Comparison of ENCODE assay signal across 9 cellular contexts in the genomic region with DNA sequence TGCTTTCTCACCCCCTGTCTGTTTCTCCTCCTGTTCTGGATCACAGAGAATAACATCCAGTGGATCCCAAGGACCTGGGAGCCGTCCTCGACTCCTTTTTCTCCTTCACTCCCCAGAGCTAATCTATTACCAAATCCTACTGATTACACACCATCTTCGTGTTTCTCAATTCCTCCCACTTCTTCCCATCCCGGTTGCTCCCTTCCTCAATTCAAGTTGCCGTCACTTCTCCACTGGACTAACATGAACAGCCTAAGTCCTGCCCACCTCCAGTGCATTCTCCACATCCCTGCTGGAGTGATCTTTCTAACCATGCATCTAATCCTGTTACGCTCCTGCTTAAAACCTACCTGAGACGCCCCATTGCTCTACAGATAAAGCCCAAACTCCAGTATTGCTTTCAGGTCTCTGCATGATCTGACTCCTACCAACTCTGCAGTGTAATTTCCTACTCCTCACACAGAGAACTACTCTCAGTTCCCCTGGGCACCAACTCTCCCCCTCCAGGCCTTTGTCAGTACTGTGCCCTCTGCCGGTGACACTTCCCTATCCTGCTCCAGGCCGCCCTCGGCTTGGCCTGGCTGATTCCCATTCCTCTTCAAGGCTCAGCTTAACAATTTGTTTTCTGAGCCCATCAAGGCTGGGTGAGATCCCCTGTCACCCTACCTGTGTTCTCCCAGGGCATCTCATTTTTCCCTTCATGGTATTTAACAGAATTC. TPM values are rescaled to one million over a fixed set of nuclear protein-coding genes. Genes with fewer than 3 reads are reported as not detected.
DNase-seq lines count a peak whose midpoint lies in the region; ATAC-seq and TF ChIP-seq lines count a peak whose summit lies in the region.
"Had no signal": no experiment of that assay in that cellular context is flagged by ENCODE, and none has a peak within 500 bp of the region (broad histone marks: within the 10 kb centered on the region; RNA-seq: fewer than 3 reads in every experiment).

No MANE protein-coding gene starts in this region.

- no peak overlapping the region for H3K4me3 Mint-ChIP-seq in activated B cell treated with CpG ODN at 0.5 μM for 24 hours
- H3K4me3 Mint-ChIP-seq in type B pancreatic cell = no peak overlapping the region
- H3K4me3 Mint-ChIP-seq in activated CD8-positive, alpha-beta memory T cell treated with anti-CD3 and anti-CD28 coated beads, Interleukin-2, amount 10 ng/mL, durations not matched to agents 7 days and 5 days = no peak overlapping the region

- H3K36me3 Mint-ChIP-seq in activated B cell treated with CpG ODN at 0.5 μM for 24 hours (ENCODE audit: low read depth) (no peaks in the 10 kb centered on the region), type B pancreatic cell (no peaks in the 10 kb centered on the region)
- peaks cover 17% of the 10 kb centered on the region for H3K36me3 Mint-ChIP-seq in activated CD8-positive, alpha-beta memory T cell treated with anti-CD3 and anti-CD28 coated beads, Interleukin-2, amount 10 ng/mL, durations not matched to agents 7 days and 5 days

- H3K4me1 Mint-ChIP-seq in activated B cell treated with CpG ODN at 0.5 μM for 24 hours (peaks cover 15% of the 10 kb centered on the region), type B pancreatic cell (ENCODE audit: unreplicated experiment) (peaks cover 4% of the 10 kb centered on the region)
- H3K4me1 Mint-ChIP-seq in activated CD8-positive, alpha-beta memory T cell treated with anti-CD3 and anti-CD28 coated beads, Interleukin-2, amount 10 ng/mL, durations not matched to agents 7 days and 5 days = peaks cover 50% of the 10 kb centered on the region

- H3K4me1 ChIP-seq in Loucy (ENCODE audit: insufficient read depth, low read length, poor library complexity, severe bottlenecking) = peaks cover 31% of the 10 kb centered on the region
- peaks cover 8% of the 10 kb centered on the region for H3K4me1 ChIP-seq in GM23248 (ENCODE audit: insufficient read depth)
- H3K4me1 ChIP-seq: SJSA1 had no signal

- H3K9me3 Mint-ChIP-seq in activated B cell treated with CpG ODN at 0.5 μM for 24 hours (no peaks in the 10 kb centered on the region), type B pancreatic cell (no peaks in the 10 kb centered on the region)
- H3K9me3 Mint-ChIP-seq in activated CD8-positive, alpha-beta memory T cell treated with anti-CD3 and anti-CD28 coated beads, Interleukin-2, amount 10 ng/mL, durations not matched to agents 7 days and 5 days (ENCODE audit: low read depth) = peaks cover 2% of the 10 kb centered on the region

- peak; percentile 94 for ATAC-seq in GM21786 (IDR thresholded peaks at IDR 0.05; ENCODE audit: unreplicated experiment)
- ATAC-seq in activated B cell treated with CpG ODN at 0.5 μM for 24 hours (ENCODE audit: low read depth) = peak; percentile 94
- ATAC-seq in activated CD8-positive, alpha-beta memory T cell treated with anti-CD3 and anti-CD28 coated beads, Interleukin-2, amount 10 ng/mL, durations not matched to agents 7 days and 5 days = no peak

- H2AFZ ChIP-seq in Loucy (ENCODE audit: low read length) (no peak overlapping the region), GM23248 (no peak overlapping the region)

- no peak for DNase-seq in GM12864 (ENCODE audit: low read depth)
- no peak for DNase-seq in activated B cell treated with CpG ODN at 0.5 μM for 24 hours
- DNase-seq in iPS-NIHi7 (ENCODE audit: extremely low spot score) = peak; percentile 82
- DNase-seq in type B pancreatic cell (ENCODE audit: extremely low spot score, unreplicated experiment) = no peak
- no peak for DNase-seq in activated CD8-positive, alpha-beta memory T cell treated with anti-CD3 and anti-CD28 coated beads, Interleukin-2, amount 10 ng/mL, durations not matched to agents 7 days and 5 days
- no peak for DNase-seq in GM23248

- H3K9me2 ChIP-seq in Loucy (replicated peaks; ENCODE audit: low read depth, low read length) (no peaks in the 10 kb centered on the region), GM23248 (ENCODE audit: insufficient read depth) (no peaks in the 10 kb centered on the region)

- in situ Hi-C loops in GM23248 (cut with MboI) = no loop called here

- H4K20me1 ChIP-seq in Loucy (ENCODE audit: insufficient read depth, low read length, poor library complexity, severe bottlenecking) (no peaks in the 10 kb centered on the region), GM23248 (ENCODE audit: insufficient read depth) (no peaks in the 10 kb centered on the region)

- POLR2A ChIA-PET in activated B cell treated with CpG ODN at 0.5 μM for 24 hours (lab: Charles Lee) = interaction anchor here (0.6 kb wide), 1 partner anchor 19 kb away, joined by 5 read pairs; no protein-coding TSS in a partner anchor

- H3K36me3 ChIP-seq in Loucy (ENCODE audit: insufficient read depth, low read length) (no peaks in the 10 kb centered on the region), GM23248 (ENCODE audit: low read depth) (no peaks in the 10 kb centered on the region)
- H3K36me3 ChIP-seq: SJSA1 had no signal

- no peaks in the 10 kb centered on the region for H3F3A ChIP-seq in Loucy (ENCODE audit: low read depth)
- H3F3A ChIP-seq in GM23248 (ENCODE audit: insufficient read depth) = peaks cover 9% of the 10 kb centered on the region

- peak; percentile 55 for TF ChIP-seq CTCF in GM12864 (IDR thresholded peaks at IDR 0.05; ENCODE audit: low read depth, low read length, missing control alignments)
- TF ChIP-seq CTCF in Loucy (conservative IDR thresholded peaks at IDR 0.05; ENCODE audit: low read length) = peak; percentile 38
- TF ChIP-seq CTCF in activated B cell treated with CpG ODN at 0.5 μM for 24 hours (IDR thresholded peaks at IDR 0.05) = no peak
- TF ChIP-seq CTCF in type B pancreatic cell (conservative IDR thresholded peaks at IDR 0.05) = peak; percentile 59

- WGBS in GM23248 (ENCODE audit: low coverage in 1 of 2, low lambda C conversion rate in 2 of 2, missing lambda C conversion rate in 2 of 2), 2 experiments = 92 to 93% methylated on average over 10 of the region's 10 CpGs

- no peaks in the 10 kb centered on the region for H3K27me3 ChIP-seq in Loucy (ENCODE audit: insufficient read depth, low read length, poor library complexity, severe bottlenecking)
- no peaks in the 10 kb centered on the region; the same call in 1 of the 2 replicates for H3K27me3 ChIP-seq in GM23248 (replicated peaks; ENCODE audit: insufficient read depth)
- H3K27me3 ChIP-seq: SJSA1 had no signal

- no peaks in the 10 kb centered on the region for H3K9me3 ChIP-seq in Loucy (ENCODE audit: insufficient read depth, low read depth, low read length)
- no peaks in the 10 kb centered on the region for H3K9me3 ChIP-seq in GM23248 (ENCODE audit: low read depth)
- H3K9me3 ChIP-seq: SJSA1 had no signal

- CTCF ChIA-PET in activated B cell treated with CpG ODN at 0.5 μM for 24 hours (lab: Charles Lee) = interaction anchor here (0.6 to 1.0 kb wide), 4 partner anchors 21 to 177 kb away, joined by 3 to 4 read pairs (median 3); no protein-coding TSS in a partner anchor
- CTCF ChIA-PET in activated CD8-positive, alpha-beta memory T cell treated with anti-CD3 and anti-CD28 coated beads, Interleukin-2, amount 10 ng/mL, durations not matched to agents 7 days and 5 days (lab: Charles Lee) = interaction anchor here (1.0 to 3.5 kb wide), 3 partner anchors 13 to 61 kb away, joined by 3 to 17 read pairs (median 16); no protein-coding TSS in a partner anchor

- H3K79me2 ChIP-seq in Loucy (ENCODE audit: insufficient read depth, low read length) (no peaks in the 10 kb centered on the region), GM23248 (ENCODE audit: insufficient read depth) (no peaks in the 10 kb centered on the region)

- intact Hi-C loops in activated B cell treated with CpG ODN at 0.5 μM for 24 hours (cut with micrococcal nuclease) = loop anchor here (2.0 to 10.0 kb wide), 2 partner anchors 62 to 246 kb away; a partner anchor contains a TSS

- peak overlapping the region; percentile 16 for H3K27ac Mint-ChIP-seq in activated B cell treated with CpG ODN at 0.5 μM for 24 hours
- H3K27ac Mint-ChIP-seq in type B pancreatic cell = no peak overlapping the region
- H3K27ac Mint-ChIP-seq in activated CD8-positive, alpha-beta memory T cell treated with anti-CD3 and anti-CD28 coated beads, Interleukin-2, amount 10 ng/mL, durations not matched to agents 7 days and 5 days = no peak overlapping the region

- H3K27me3 Mint-ChIP-seq in activated B cell treated with CpG ODN at 0.5 μM for 24 hours (peaks cover 7% of the 10 kb centered on the region), type B pancreatic cell (peaks cover 39% of the 10 kb centered on the region)
- H3K27me3 Mint-ChIP-seq in activated CD8-positive, alpha-beta memory T cell treated with anti-CD3 and anti-CD28 coated beads, Interleukin-2, amount 10 ng/mL, durations not matched to agents 7 days and 5 days = peaks cover 31% of the 10 kb centered on the region

- H3K4me2 ChIP-seq in Loucy (ENCODE audit: low read depth, low read length, poor library complexity, severe bottlenecking) = no peak overlapping the region
- H3K4me2 ChIP-seq in GM23248 (ENCODE audit: unreplicated experiment) = no peak overlapping the region

- H3K27ac ChIP-seq in GM23248 = no peak overlapping the region
- H3K27ac ChIP-seq: SJSA1 had no signal

- H3K4me3 ChIP-seq in GM12864 (ENCODE audit: low read depth, low read length) = no peak overlapping the region
- H3K4me3 ChIP-seq in Loucy (ENCODE audit: low read length, poor library complexity, severe bottlenecking) = no peak overlapping the region
- H3K4me3 ChIP-seq in GM23248 = no peak overlapping the region
- H3K4me3 ChIP-seq: SJSA1 had no signal

- H3K9ac ChIP-seq in Loucy (ENCODE audit: low read depth, low read length, poor library complexity, severe bottlenecking) (no peak overlapping the region), GM23248 (no peak overlapping the region)

RNA-seq across cellular contexts. Expression of a gene that starts 2.4 kb away (rescaled TPM):
- total RNA-seq in activated B cell treated with CpG ODN at 0.5 μM for 24 hours (0.27 TPM in 2 replicates), type B pancreatic cell (ENCODE audit: low replicate concordance) (not detected in 2 replicates)
- total RNA-seq in activated CD8-positive, alpha-beta memory T cell treated with anti-CD3 and anti-CD28 coated beads, Interleukin-2, amount 10 ng/mL, durations not matched to agents 7 days and 5 days = 1 to 10 TPM in 1 of 2 experiments, under 1 TPM in 1; 0.70 to 1.5 TPM
- not detected in 2 replicates for total RNA-seq in GM23248 (2014; rRNA removed; shearing (Covaris generic))
- polyA plus RNA-seq in GM23248 (2016; fragmentation: Nextera tagmentation; extraction: Ambion mirVana) = 0.16 TPM in 1 of 2 replicates, not detected in the other
- total RNA-seq: SJSA1 had no signal

RNA-seq across cellular contexts. Expression of a gene that starts 26.9 kb away (rescaled TPM):
- not detected in 2 replicates for total RNA-seq in activated B cell treated with CpG ODN at 0.5 μM for 24 hours
- total RNA-seq in type B pancreatic cell (ENCODE audit: low replicate concordance) = not detected in 2 replicates
- under 1 TPM; 0.23 to 0.61 TPM for total RNA-seq in activated CD8-positive, alpha-beta memory T cell treated with anti-CD3 and anti-CD28 coated beads, Interleukin-2, amount 10 ng/mL, durations not matched to agents 7 days and 5 days
- total RNA-seq in GM23248 (2014; rRNA removed; shearing (Covaris generic)) = not detected in 2 replicates
- not detected in 2 replicates for polyA plus RNA-seq in GM23248 (2016; fragmentation: Nextera tagmentation; extraction: Ambion mirVana)
- total RNA-seq: SJSA1 had no signal

RNA-seq across cellular contexts. Expression of a gene that starts 33.4 kb away (rescaled TPM):
- total RNA-seq in activated B cell treated with CpG ODN at 0.5 μM for 24 hours = not detected in 2 replicates
- total RNA-seq in type B pancreatic cell (ENCODE audit: low replicate concordance) = not detected in 2 replicates
- total RNA-seq in activated CD8-positive, alpha-beta memory T cell treated with anti-CD3 and anti-CD28 coated beads, Interleukin-2, amount 10 ng/mL, durations not matched to agents 7 days and 5 days = not detected
- not detected in 2 replicates for total RNA-seq in GM23248 (2014; rRNA removed; shearing (Covaris generic))
- not detected in 2 replicates for polyA plus RNA-seq in GM23248 (2016; fragmentation: Nextera tagmentation; extraction: Ambion mirVana)
- total RNA-seq: SJSA1 had no signal

RNA-seq across cellular contexts. Expression of a gene that starts 48.3 kb away (rescaled TPM):
- total RNA-seq in activated B cell treated with CpG ODN at 0.5 μM for 24 hours (15.5 and 15.7 TPM in 2 replicates), type B pancreatic cell (ENCODE audit: low replicate concordance) (24.0 and 37.7 TPM in 2 replicates)
- 10 to 100 TPM; 23.0 to 26.5 TPM for total RNA-seq in activated CD8-positive, alpha-beta memory T cell treated with anti-CD3 and anti-CD28 coated beads, Interleukin-2, amount 10 ng/mL, durations not matched to agents 7 days and 5 days
- total RNA-seq in GM23248 (2014; rRNA removed; shearing (Covaris generic)) = 32.6 and 33.8 TPM in 2 replicates
- polyA plus RNA-seq in GM23248 (2016; fragmentation: Nextera tagmentation; extraction: Ambion mirVana) = 51.4 and 52.1 TPM in 2 replicates
